1 cellular context compared by ENCODE assay signal in genomic region chr20:47330933-47331708, GRCh38.
TF ChIP-seq lines count a peak whose summit lies in the region.

No MANE protein-coding gene starts in this region.

TF ChIP-seq in K562, 482 proteins besides CTCF, POLR2A, EP300 and RAD21 (continued from another document and continues in another):
- TF ChIP-seq ZNF407 (IDR thresholded peaks at IDR 0.05; ENCODE audit: low read depth) = peak; percentile 72; the same call in 1 of the 2 replicates
- peak; percentile 7; the same call in 1 of the 2 replicates for TF ChIP-seq HEY1 (CRISPR knock-in tag; IDR thresholded peaks at IDR 0.05; ENCODE audit: borderline replicate concordance)
- TF ChIP-seq ARNT (IDR thresholded peaks at IDR 0.05) = peak; percentile 83
- peak in 1 of 2 experiments; percentile 95; a peak in 2 of 4 replicates for TF ChIP-seq ZNF318 (IDR thresholded peaks at IDR 0.05; ENCODE audit: borderline replicate concordance in 1 of 2, low read depth in 1 of 2)
- TF ChIP-seq EGR1 (conservative IDR thresholded peaks at IDR 0.05) = no peak
- peak in 1 of 2 experiments; percentile 46; a peak in 1 of 4 replicates for TF ChIP-seq NRF1 (conservative IDR thresholded peaks at IDR 0.05 in 1 of 2, IDR thresholded peaks at IDR 0.05 in 1 of 2)
- TF ChIP-seq NR2C2 (CRISPR knock-in tag; IDR thresholded peaks at IDR 0.05) = no peak; the same call in 1 of the 2 replicates
- TF ChIP-seq NR2C2 (tag; IDR thresholded peaks at IDR 0.05) = peak; percentile 91
- TF ChIP-seq DACH1 (IDR thresholded peaks at IDR 0.05; ENCODE audit: partially characterized antibody) = peak; percentile 6
- TF ChIP-seq SFPQ (IDR thresholded peaks at IDR 0.05; ENCODE audit: low read depth, low read length) = no peak
- peak in 1 of 3 experiments; percentile 42 for TF ChIP-seq YY1 (IDR thresholded peaks at IDR 0.05; ENCODE audit: borderline replicate concordance in 1 of 3, control insufficient read depth in 1 of 3, extremely low read depth in 1 of 3, insufficient read depth in 3 of 3, insufficient read length in 1 of 3, insufficient replicate concordance in 2 of 3, low read depth in 1 of 3, low read length in 2 of 3)
- TF ChIP-seq ZMIZ1 (IDR thresholded peaks at IDR 0.05; ENCODE audit: low read depth in 2 of 2, low read length in 2 of 2) = peak in 1 of 2 experiments; percentile 70; a peak in 1 of 4 replicates
- peak; percentile 79 for TF ChIP-seq MBD2 (IDR thresholded peaks at IDR 0.05; ENCODE audit: borderline replicate concordance, low read depth)
- no peak for TF ChIP-seq NR1H2 (CRISPR knock-in tag; IDR thresholded peaks at IDR 0.05)
- TF ChIP-seq USF1 (CRISPR knock-in tag; IDR thresholded peaks at IDR 0.05) = peak; percentile 60
- 0 out of 2 replicates have a peak, but pooled peaks have one; percentile 22 for TF ChIP-seq ARID4B (CRISPR knock-in tag; IDR thresholded peaks at IDR 0.05)
- TF ChIP-seq ZNF764 (CRISPR knock-in tag; IDR thresholded peaks at IDR 0.05; ENCODE audit: low read depth) = no peak
